ENCODE assay signal across 10 cellular contexts in genomic region chrX:1212532-1212931, GRCh38. TPM values are rescaled to one million over a fixed set of nuclear protein-coding genes. Genes with fewer than 3 reads are reported as not detected.
DNase-seq lines count a peak whose midpoint lies in the region; ATAC-seq lines count a peak whose summit lies in the region.
"Had no signal": no experiment of that assay in that cellular context is flagged by ENCODE, and none has a peak within 500 bp of the region (broad histone marks: within the 10 kb centered on the region; RNA-seq: fewer than 3 reads in every experiment).

CRLF2 (minus strand) TSS chrX:1212649; CDS start chrX:1212634, 15 bp downstream.

- H3K4me1 Mint-ChIP-seq in naive B cell = peaks cover 14 to 39% (median 33%) of the 10 kb centered on the region in 3 donors

- peaks cover 0 to 9% (median 2%) of the 10 kb centered on the region in 7 donors for H3K9me3 Mint-ChIP-seq in naive B cell

- no peaks in the 10 kb centered on the region for H3K27me3 ChIP-seq in H7 (ENCODE audit: control insufficient read depth, insufficient read depth, low read length)

- peak within 1 kb of the TSS in 5 of 6 donors; percentile 7 to 82 (median 9) for H3K27ac Mint-ChIP-seq in naive B cell

- peak within 1 kb of the TSS in 2 of 8 donors; percentile 2 to 22 for H3K4me3 Mint-ChIP-seq in naive B cell

- peak; percentile 67 for ATAC-seq in GM18499 (IDR thresholded peaks at IDR 0.05; ENCODE audit: insufficient read depth, unreplicated experiment)
- ATAC-seq in HG02798 (IDR thresholded peaks at IDR 0.05; ENCODE audit: poor library complexity, unreplicated experiment) = peak; percentile 66
- ATAC-seq in naive B cell (ENCODE audit: low read depth in 2 of 2) = no peak
- ATAC-seq in HG03457 (IDR thresholded peaks at IDR 0.05; ENCODE audit: unreplicated experiment) = no peak
- ATAC-seq: Panc1 had no signal

- no peaks in the 10 kb centered on the region for H3K36me3 ChIP-seq in H7 (replicated peaks; ENCODE audit: control insufficient read depth, insufficient read depth, low read length)

- DNase-seq in RPMI8226 = peak; percentile 59
- DNase-seq in naive B cell = no peak
- no peak for DNase-seq in H7
- no peak for DNase-seq in NCI-H146 treated with DMSO at 0.1 percent for 48 hours (lab: John Stamatoyannopoulos, UW; ENCODE audit: unreplicated experiment)
- DNase-seq in kidney tubule cell (ENCODE audit: low spot score) = no peak

- peaks cover 4 to 11% (median 5%) of the 10 kb centered on the region in 3 donors for H3K27me3 Mint-ChIP-seq in naive B cell

- H3K36me3 Mint-ChIP-seq in naive B cell = no peaks in the 10 kb centered on the region

- H3K4me3 ChIP-seq in H7 (ENCODE audit: insufficient read depth, low read depth, low read length) = no peak within 1 kb of the TSS

RNA-seq across cellular contexts. Expression of gene CRLF2, which starts in this region (rescaled TPM):
- polyA plus RNA-seq in naive B cell (ENCODE audit: low read depth in 6 of 6) = not detected
- not detected in 2 replicates for total RNA-seq in H7 (2014; rRNA removed; shearing (Covaris generic))
- total RNA-seq: epithelial cell of proximal tubule had no signal

Comparison
In these comparisons a context has a peak if more than half of its experiments do, and no peak if none do; other contexts are left out.
1. ATAC-seq: peak in GM18499 (single experiment) and HG02798 (single experiment); none in naive B cell (0 of 2) and HG03457 (single experiment).